Comparison of ENCODE assay signal across 29 cellular contexts in the genomic region with DNA sequence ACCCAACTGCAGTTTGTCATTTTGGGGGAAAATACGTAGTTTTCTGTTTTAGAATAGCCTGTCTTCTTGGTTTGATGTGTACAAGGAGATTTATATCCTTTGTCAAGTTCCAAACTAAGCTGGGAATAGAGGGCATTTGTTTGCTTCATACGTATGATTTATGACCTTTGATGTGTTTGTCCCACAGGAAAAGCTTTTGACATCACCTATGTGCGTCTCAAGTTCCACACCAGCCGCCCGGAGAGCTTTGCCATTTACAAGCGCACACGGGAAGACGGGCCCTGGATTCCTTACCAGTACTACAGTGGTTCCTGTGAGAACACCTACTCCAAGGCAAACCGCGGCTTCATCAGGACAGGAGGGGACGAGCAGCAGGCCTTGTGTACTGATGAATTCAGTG.
DNase-seq lines count a peak whose midpoint lies in the region; ATAC-seq and TF ChIP-seq lines count a peak whose summit lies in the region.
"Had no signal": no experiment of that assay in that cellular context is flagged by ENCODE, and none has a peak within 500 bp of the region (broad histone marks: within the 10 kb centered on the region; RNA-seq: fewer than 3 reads in every experiment).

No MANE protein-coding gene starts in this region.

- H3K9me3 Mint-ChIP-seq in CD14-positive monocyte, result no peaks in the 10 kb centered on the region
- H3K9me3 Mint-ChIP-seq: activated CD4-positive, alpha-beta T cell treated with anti-CD3 and anti-CD28 coated beads, Interleukin-2, amount 10 ng/mL, durations not matched to agents 24 days and 14 days; activated T-helper 2 cell treated with anti-CD3 and anti-CD28 coated beads, Interferon-gamma antibody, Interleukin-2, Interleukin-4, amounts not matched to agents 10 μg/mL and 5 μg/mL and 100 μg/mL, durations not matched to agents 14 hours and 24 hours and 36 hours; brain; memory B cell; stimulated activated effector memory CD8-positive, alpha-beta T cell treated with anti-CD3 and anti-CD28 coated beads, Interleukin-12 subunit alpha, Interleukin-12 subunit beta, amount 100 ng/mL, for 72 hours; T-helper 2 cell treated with Interferon-gamma antibody and Interleukin-4, amounts not matched to agents 5 μg/mL and 100 μg/mL, for 36 hours had no signal

- no peaks in the 10 kb centered on the region for H3K36me3 Mint-ChIP-seq in CD14-positive monocyte
- H3K36me3 Mint-ChIP-seq: stimulated activated effector memory CD8-positive, alpha-beta T cell treated with anti-CD3 and anti-CD28 coated beads, Interleukin-12 subunit alpha, Interleukin-12 subunit beta, amount 100 ng/mL, for 72 hours had no signal

- H3K9me3 ChIP-seq in neuronal stem cell (replicated peaks in 1 of 2; ENCODE audit: control insufficient read depth in 2 of 2, insufficient read depth in 1 of 2, low read depth in 1 of 2, low read length in 2 of 2) (no peaks in the 10 kb centered on the region), subcutaneous abdominal adipose tissue (ENCODE audit: control insufficient read depth in 5 of 5, low read length in 5 of 5) (no peaks in the 10 kb centered on the region), OCI-LY7 (ENCODE audit: low read length) (no peaks in the 10 kb centered on the region)
- H3K9me3 ChIP-seq: esophagus squamous epithelium, heart left ventricle had no signal

- no peak overlapping the region for H3K4ac ChIP-seq in neuronal stem cell (ENCODE audit: low read length)

- no peak for ATAC-seq in left lobe of liver
- ATAC-seq: foreskin keratinocyte; heart left ventricle; K562; stimulated activated effector memory CD8-positive, alpha-beta T cell treated with anti-CD3 and anti-CD28 coated beads, Interleukin-12 subunit alpha, Interleukin-12 subunit beta, amount 100 ng/mL, for 72 hours had no signal

- peaks cover 25% of the 10 kb centered on the region for H3K4me1 Mint-ChIP-seq in CD14-positive monocyte
- H3K4me1 Mint-ChIP-seq: activated CD4-positive, alpha-beta T cell treated with anti-CD3 and anti-CD28 coated beads, Interleukin-2, amount 10 ng/mL, durations not matched to agents 24 days and 14 days; stimulated activated effector memory CD8-positive, alpha-beta T cell treated with anti-CD3 and anti-CD28 coated beads, Interleukin-12 subunit alpha, Interleukin-12 subunit beta, amount 100 ng/mL, for 72 hours had no signal

- peak overlapping the region; percentile 45 for H3K18ac ChIP-seq in neuronal stem cell (ENCODE audit: low read length)

- H3K27me3 ChIP-seq in neuronal stem cell (ENCODE audit: control insufficient read depth in 3 of 3, insufficient read depth in 3 of 3, low read depth in 1 of 3, low read length in 3 of 3), result no peaks in the 10 kb centered on the region
- H3K27me3 ChIP-seq in subcutaneous abdominal adipose tissue (ENCODE audit: control insufficient read depth in 5 of 5, insufficient read depth in 4 of 5, low read length in 5 of 5), result no peaks in the 10 kb centered on the region
- H3K27me3 ChIP-seq: esophagus squamous epithelium, foreskin keratinocyte, heart left ventricle had no signal

- no peak overlapping the region for H3K4me2 ChIP-seq in neuronal stem cell (ENCODE audit: insufficient read depth, low read length, poor library complexity, severe bottlenecking)
- no peak overlapping the region for H3K4me2 ChIP-seq in OCI-LY7 (ENCODE audit: low read length)

- peaks cover 5% of the 10 kb centered on the region; the same call in 1 of the 2 replicates for H4K20me1 ChIP-seq in OCI-LY7 (ENCODE audit: insufficient read depth, low read length)

- H4K8ac ChIP-seq in neuronal stem cell (ENCODE audit: low read depth, low read length), result no peak overlapping the region

- H3K9ac ChIP-seq in neuronal stem cell (ENCODE audit: low read depth, low read length, poor library complexity) (no peak overlapping the region), subcutaneous abdominal adipose tissue (ENCODE audit: low read length in 5 of 5) (no peak overlapping the region)

- H3K27me3 Mint-ChIP-seq in CD14-positive monocyte (ENCODE audit: low read depth in 3 of 3), result peaks cover 0 to 2% (median 0%) of the 10 kb centered on the region in 3 donors
- H3K27me3 Mint-ChIP-seq: brain, memory B cell had no signal

- H3K27ac Mint-ChIP-seq in CD14-positive monocyte, result peak overlapping the region in 1 of 7 donors; percentile 56
- H3K27ac Mint-ChIP-seq: activated CD4-positive, alpha-beta T cell treated with anti-CD3 and anti-CD28 coated beads, Interleukin-2, amount 10 ng/mL, durations not matched to agents 24 days and 14 days; activated T-helper 2 cell treated with anti-CD3 and anti-CD28 coated beads, Interferon-gamma antibody, Interleukin-2, Interleukin-4, amounts not matched to agents 10 μg/mL and 5 μg/mL and 100 μg/mL, durations not matched to agents 14 hours and 24 hours and 36 hours; memory B cell; stimulated activated effector memory CD8-positive, alpha-beta T cell treated with anti-CD3 and anti-CD28 coated beads, Interleukin-12 subunit alpha, Interleukin-12 subunit beta, amount 100 ng/mL, for 72 hours; T-helper 2 cell treated with Interferon-gamma antibody and Interleukin-4, amounts not matched to agents 5 μg/mL and 100 μg/mL, for 36 hours had no signal

- H2AK5ac ChIP-seq in neuronal stem cell (ENCODE audit: low read depth, low read length), result no peak overlapping the region

- H3K79me1 ChIP-seq in neuronal stem cell (ENCODE audit: low read depth, low read length), result no peaks in the 10 kb centered on the region

- no peak overlapping the region for H3K14ac ChIP-seq in neuronal stem cell (ENCODE audit: low read length)

- H3K9me2 ChIP-seq in OCI-LY7 (ENCODE audit: insufficient read depth, low read length), result no peaks in the 10 kb centered on the region

- H3K4me3 Mint-ChIP-seq in CD14-positive monocyte, result no peak overlapping the region
- H3K4me3 Mint-ChIP-seq: activated CD4-positive, alpha-beta T cell treated with anti-CD3 and anti-CD28 coated beads, Interleukin-2, amount 10 ng/mL, durations not matched to agents 24 days and 14 days; brain; memory B cell; stimulated activated effector memory CD8-positive, alpha-beta T cell treated with anti-CD3 and anti-CD28 coated beads, Interleukin-12 subunit alpha, Interleukin-12 subunit beta, amount 100 ng/mL, for 72 hours; T-helper 2 cell treated with Interferon-gamma antibody and Interleukin-4, amounts not matched to agents 5 μg/mL and 100 μg/mL, for 36 hours had no signal

- H3K23ac ChIP-seq in neuronal stem cell (ENCODE audit: low read depth, low read length, poor library complexity), result no peak overlapping the region

- H3K4me1 ChIP-seq in neuronal stem cell (ENCODE audit: control insufficient read depth in 2 of 2, insufficient read depth in 1 of 2, low read depth in 1 of 2, low read length in 2 of 2) (peaks cover 0 to 14% of the 10 kb centered on the region in 2 donors), subcutaneous abdominal adipose tissue (ENCODE audit: control insufficient read depth in 5 of 5, insufficient read depth in 5 of 5, low read length in 5 of 5) (peaks cover 3 to 52% (median 48%) of the 10 kb centered on the region in 5 donors), OCI-LY7 (ENCODE audit: insufficient read depth, low read length, poor library complexity, severe bottlenecking) (peaks cover 14% of the 10 kb centered on the region)

- no peak overlapping the region for H2BK5ac ChIP-seq in neuronal stem cell (ENCODE audit: low read length)

- H2BK120ac ChIP-seq in neuronal stem cell (ENCODE audit: low read depth, low read length), result no peak overlapping the region

- TF ChIP-seq CTCF in OCI-LY7 (conservative IDR thresholded peaks at IDR 0.05; ENCODE audit: low read length) (no peak), CD14-positive monocyte (IDR thresholded peaks at IDR 0.05) (no peak)

- intact Hi-C loops in OCI-LY7 (cut with micrococcal nuclease; ENCODE audit: unreplicated experiment), result no loop called here
- intact Hi-C loops in CD14-positive monocyte (cut with micrococcal nuclease), result no loop called here

- BruUV-seq in OCI-LY7 (replicated peaks; lab: Mats Ljungman, UMichigan), result no TSS peak

- DNase-seq in NCI-H1417 (lab: John Stamatoyannopoulos, UW) (peak in 2 of 3 experiments; percentile 25 to 73), NCI-H1417 treated with DMSO at 0.1 percent for 48 hours (lab: John Stamatoyannopoulos, UW) (no peak), NCI-H510A treated with DMSO at 0.1 percent for 48 hours (lab: John Stamatoyannopoulos, UW) (peak; percentile 62), neuronal stem cell (ENCODE audit: low spot score) (no peak), left lobe of liver (ENCODE audit: low spot score) (no peak), OCI-LY7 (ENCODE audit: low spot score) (no peak), CD14-positive monocyte (ENCODE audit: low spot score) (no peak)
- DNase-seq: 8988T; activated CD4-positive, alpha-beta T cell treated with anti-CD3 and anti-CD28 coated beads, Interleukin-2, amount 10 ng/mL, durations not matched to agents 24 days and 14 days; activated CD8-positive, alpha-beta memory T cell treated with anti-CD3 and anti-CD28 coated beads for 24 hours; activated naive CD4-positive, alpha-beta T cell treated with anti-CD3 and anti-CD28 coated beads, Interleukin-2, amount 50 U/mL, for 16 hours; activated T-cell treated with anti-CD3 and anti-CD28 coated beads for 4 hours; Calu3; esophagus squamous epithelium; foreskin keratinocyte; GOT3; heart left ventricle; kidney glomerular epithelial cell; NCI-H1092; NCI-H2029 treated with DMSO at 0.1 percent for 48 hours; NCI-H774; SIG-M5 had no signal

- no CpG with 5 or more reads among the region's 11 CpGs for WGBS in neuronal stem cell (ENCODE audit: extremely low coverage in 2 of 2, insufficient read length in 2 of 2, insufficient replicate concordance in 1 of 2), 2 donors

- H3K79me2 ChIP-seq in OCI-LY7 (ENCODE audit: insufficient read depth, low read depth, low read length), result no peaks in the 10 kb centered on the region

- no peak overlapping the region for H3K4me3 ChIP-seq in neuronal stem cell (ENCODE audit: low read length in 2 of 2)
- H3K4me3 ChIP-seq in subcutaneous abdominal adipose tissue (ENCODE audit: low read depth in 1 of 5, low read length in 5 of 5), result no peak overlapping the region
- H3K4me3 ChIP-seq in OCI-LY7 (ENCODE audit: low read depth, low read length, poor library complexity, severe bottlenecking), result no peak overlapping the region
- H3K4me3 ChIP-seq: esophagus squamous epithelium, heart left ventricle, K562 had no signal

- H3K36me3 ChIP-seq in neuronal stem cell (replicated peaks in 1 of 2; ENCODE audit: control insufficient read depth in 2 of 2, insufficient read depth in 2 of 2, low read length in 2 of 2), result peaks cover 5 to 71% of the 10 kb centered on the region in 2 donors
- H3K36me3 ChIP-seq in subcutaneous abdominal adipose tissue (ENCODE audit: control insufficient read depth in 5 of 5, insufficient read depth in 5 of 5, low read length in 5 of 5), result peaks cover 10 to 30% (median 19%) of the 10 kb centered on the region in 5 donors
- peaks cover 21% of the 10 kb centered on the region for H3K36me3 ChIP-seq in OCI-LY7 (ENCODE audit: insufficient read depth, low read length)

- no peak overlapping the region for H2BK12ac ChIP-seq in neuronal stem cell (ENCODE audit: low read length)

- H2AFZ ChIP-seq in neuronal stem cell (ENCODE audit: low read length) (no peak overlapping the region), OCI-LY7 (ENCODE audit: low read length) (no peak overlapping the region)

- H4K91ac ChIP-seq in neuronal stem cell (ENCODE audit: low read depth, low read length, poor library complexity), result no peak overlapping the region

- CTCF ChIA-PET in OCI-LY7 (lab: Charles Lee; ENCODE audit: unreplicated experiment), result interaction anchor here (0.6 kb wide), 1 partner anchor 9 kb away, joined by 3 read pairs; no protein-coding TSS in a partner anchor

- POLR2A ChIA-PET in OCI-LY7 (lab: Charles Lee), result interaction anchor here (0.7 to 1.6 kb wide), 4 partner anchors 9 to 175 kb away, joined by 3 to 4 read pairs (median 4); no protein-coding TSS in a partner anchor

- H3K27ac ChIP-seq in neuronal stem cell (replicated peaks; ENCODE audit: low read length) (no peak overlapping the region), subcutaneous abdominal adipose tissue (ENCODE audit: low read depth, low read length) (peak overlapping the region; percentile 81), OCI-LY7 (ENCODE audit: low read depth, low read length, poor library complexity, severe bottlenecking) (no peak overlapping the region)
- H3K27ac ChIP-seq: foreskin keratinocyte had no signal

- no peak overlapping the region for H2BK15ac ChIP-seq in neuronal stem cell (ENCODE audit: low read length)

Comparison
In these comparisons a context has a peak if more than half of its experiments do, and no peak if none do; other contexts are left out.
1. DNase-seq: peak in NCI-H1417 (2 of 3) and NCI-H510A treated with DMSO at 0.1 percent for 48 hours (single experiment); none in NCI-H1417 treated with DMSO at 0.1 percent for 48 hours (single experiment), neuronal stem cell (single experiment), left lobe of liver (single experiment), OCI-LY7 (single experiment) and CD14-positive monocyte (single experiment).